15 cellular contexts compared by ENCODE assay signal in genomic region chr3:30162579-30162978, GRCh38.
A peak's percentile ranks its signal among the peaks of the same experiment; 100 is the strongest.
DNase-seq lines count a peak whose midpoint lies in the region; ATAC-seq and TF ChIP-seq lines count a peak whose summit lies in the region.
"Had no signal": no experiment of that assay in that cellular context is flagged by ENCODE, and none has a peak within 500 bp of the region (broad histone marks: within the 10 kb centered on the region; RNA-seq: fewer than 3 reads in every experiment).

No MANE protein-coding gene starts in this region.

- POLR2A ChIA-PET in AG04450 (lab: Yijun Ruan, JAX) (no interaction called here), WTC11 (lab: Charles Lee) (no interaction called here)
- POLR2A ChIA-PET in CD8-positive, alpha-beta memory T cell (lab: Charles Lee), result no interaction called here

- peaks cover under 1% of the 10 kb centered on the region; the same call in 1 of the 2 replicates for H3K4me1 Mint-ChIP-seq in WTC11
- no peaks in the 10 kb centered on the region for H3K4me1 Mint-ChIP-seq in CD8-positive, alpha-beta memory T cell
- H3K4me1 Mint-ChIP-seq: B cell had no signal

- peaks cover 0 to 26% (median 11%) of the 10 kb centered on the region in 12 donors for H3K4me1 ChIP-seq in heart left ventricle
- H3K4me1 ChIP-seq in CD8-positive, alpha-beta memory T cell (ENCODE audit: insufficient read depth, low read length), result no peaks in the 10 kb centered on the region
- H3K4me1 ChIP-seq: esophagus squamous epithelium had no signal

- H3K27ac ChIP-seq in AG04450 (ENCODE audit: low read depth, low read length), result no peak overlapping the region
- no peak overlapping the region for H3K27ac ChIP-seq in heart left ventricle
- H3K27ac ChIP-seq in CD8-positive, alpha-beta memory T cell (ENCODE audit: low read depth, low read length), result no peak overlapping the region
- H3K27ac ChIP-seq: esophagus squamous epithelium, thoracic aorta, VCaP had no signal

- no peak overlapping the region for H3K27ac Mint-ChIP-seq in WTC11
- no peak overlapping the region for H3K27ac Mint-ChIP-seq in CD8-positive, alpha-beta memory T cell
- H3K27ac Mint-ChIP-seq: B cell had no signal

- intact Hi-C loops in heart left ventricle (cut with DNase I), result loop anchor here in 1 of 10 donors (5.0 kb wide), 1 partner anchor 35 kb away; no protein-coding TSS in a partner anchor

- in situ Hi-C loops in astrocyte of the spinal cord (cut with HindIII; ENCODE audit: low sequenced_read_pairs), result no loop called here

- H3K27me3 ChIP-seq in AG04450 (ENCODE audit: control insufficient read depth, insufficient read depth, low read length) (no peaks in the 10 kb centered on the region), heart left ventricle (no peaks in the 10 kb centered on the region)
- no peaks in the 10 kb centered on the region for H3K27me3 ChIP-seq in CD8-positive, alpha-beta memory T cell (ENCODE audit: insufficient read depth, low read length, poor library complexity, severe bottlenecking)
- H3K27me3 ChIP-seq: esophagus squamous epithelium had no signal

- TF ChIP-seq CTCF in AG04450 (IDR thresholded peaks at IDR 0.05; ENCODE audit: low read depth, low read length) (no peak), HFF-Myc (IDR thresholded peaks at IDR 0.05; ENCODE audit: low read depth, low read length, missing control alignments) (no peak), astrocyte of the spinal cord (IDR thresholded peaks at IDR 0.05; ENCODE audit: low read depth, low read length) (no peak), heart left ventricle (IDR thresholded peaks at IDR 0.05) (no peak), WTC11 (IDR thresholded peaks at IDR 0.05) (no peak)

- DNase-seq in AG04450 (ENCODE audit: low read depth, low spot score) (peak; percentile 54), HFF-Myc (ENCODE audit: extremely low read depth, low read depth) (peak; percentile 66), astrocyte of the spinal cord (ENCODE audit: low read depth, low spot score) (peak; percentile 88), hepatic stellate cell (ENCODE audit: low spot score) (peak; percentile 2), activated T-cell treated with anti-CD3 and anti-CD28 coated beads for 4 hours (no peak), heart left ventricle (no peak), WTC11 (ENCODE audit: low spot score) (no peak)
- DNase-seq in CD8-positive, alpha-beta memory T cell, result no peak
- DNase-seq: cerebellar nuclear complex, esophagus squamous epithelium, H7, NCI-H345 had no signal

- peaks cover 11% of the 10 kb centered on the region; the same call in 1 of the 2 replicates for H3K9me3 Mint-ChIP-seq in WTC11
- H3K9me3 Mint-ChIP-seq in CD8-positive, alpha-beta memory T cell, result no peaks in the 10 kb centered on the region

- H3K4me3 ChIP-seq in AG04450 (ENCODE audit: low read depth, low read length) (no peak overlapping the region), HFF-Myc (replicated peaks; ENCODE audit: low read depth, low read length) (no peak overlapping the region), astrocyte of the spinal cord (ENCODE audit: low read depth, low read length) (no peak overlapping the region), heart left ventricle (no peak overlapping the region)
- H3K4me3 ChIP-seq in CD8-positive, alpha-beta memory T cell (ENCODE audit: low read length), result no peak overlapping the region
- H3K4me3 ChIP-seq: esophagus squamous epithelium, thoracic aorta had no signal

- H3K4me3 Mint-ChIP-seq in WTC11, result no peak overlapping the region
- H3K4me3 Mint-ChIP-seq in CD8-positive, alpha-beta memory T cell, result no peak overlapping the region
- H3K4me3 Mint-ChIP-seq: B cell had no signal

- no peak for TF ChIP-seq POLR2A in heart left ventricle (IDR thresholded peaks at IDR 0.05)

- H3K27me3 Mint-ChIP-seq in WTC11 (ENCODE audit: low read depth), result no peaks in the 10 kb centered on the region
- peaks cover 0 to 3% of the 10 kb centered on the region in 2 donors for H3K27me3 Mint-ChIP-seq in CD8-positive, alpha-beta memory T cell
- H3K27me3 Mint-ChIP-seq: B cell had no signal

- H3K36me3 Mint-ChIP-seq in WTC11, result 0 out of 2 replicates have a peak, but pooled peaks cover 2% of the 10 kb centered on the region
- no peaks in the 10 kb centered on the region for H3K36me3 Mint-ChIP-seq in CD8-positive, alpha-beta memory T cell

- no peaks in the 10 kb centered on the region for H3K36me3 ChIP-seq in heart left ventricle
- no peaks in the 10 kb centered on the region for H3K36me3 ChIP-seq in CD8-positive, alpha-beta memory T cell (ENCODE audit: insufficient read depth, low read length)
- H3K36me3 ChIP-seq: esophagus squamous epithelium, thoracic aorta had no signal

- 72 to 84% (median 80%) methylated on average over 3 of the region's 3 CpGs for WGBS in heart left ventricle, 4 donors

- CTCF ChIA-PET in AG04450 (lab: Charles Lee) (interaction anchor here (0.5 to 2.5 kb wide), 2 partner anchors 36 to 531 kb away, joined by 10 to 12 read pairs; no protein-coding TSS in a partner anchor), WTC11 (lab: Charles Lee) (interaction anchor here (1.6 kb wide), 1 partner anchor 37 kb away, joined by 3 read pairs; no protein-coding TSS in a partner anchor)
- CTCF ChIA-PET in CD8-positive, alpha-beta memory T cell (lab: Charles Lee), result no interaction called here

- ATAC-seq in heart left ventricle (no peak), WTC11 (no peak)

- H3K9me3 ChIP-seq in AG04450 (ENCODE audit: control insufficient read depth, insufficient read depth, low read length), result peaks cover 2% of the 10 kb centered on the region; the same call in 1 of the 2 replicates
- peaks cover 0 to 10% (median 0%) of the 10 kb centered on the region in 12 donors for H3K9me3 ChIP-seq in heart left ventricle
- H3K9me3 ChIP-seq in CD8-positive, alpha-beta memory T cell (ENCODE audit: low read length), result no peaks in the 10 kb centered on the region
- H3K9me3 ChIP-seq: esophagus squamous epithelium, thoracic aorta had no signal

TF ChIP-seq in WTC11, 78 proteins besides CTCF, POLR2A, EP300 and RAD21:
- TF ChIP-seq ZNF281 (CRISPR knock-in tag; IDR thresholded peaks at IDR 0.05), result no peak
- no peak for TF ChIP-seq NFYB (CRISPR knock-in tag; conservative IDR thresholded peaks at IDR 0.05; ENCODE audit: low read depth)
- no peak for TF ChIP-seq ZNF317 (CRISPR knock-in tag; IDR thresholded peaks at IDR 0.05; ENCODE audit: borderline replicate concordance, low read depth)
- TF ChIP-seq CBFB (CRISPR knock-in tag; IDR thresholded peaks at IDR 0.05; ENCODE audit: low read depth), result no peak
- TF ChIP-seq MLX (CRISPR knock-in tag; IDR thresholded peaks at IDR 0.05), result no peak
- no peak for TF ChIP-seq JUN (CRISPR knock-in tag; IDR thresholded peaks at IDR 0.05)
- TF ChIP-seq OVOL2 (CRISPR knock-in tag; IDR thresholded peaks at IDR 0.05; ENCODE audit: borderline replicate concordance), result no peak
- no peak for TF ChIP-seq ZNF263 (CRISPR knock-in tag; IDR thresholded peaks at IDR 0.05; ENCODE audit: low read depth)
- TF ChIP-seq SOX15 (CRISPR knock-in tag; IDR thresholded peaks at IDR 0.05), result no peak
- no peak for TF ChIP-seq CREB1 (CRISPR knock-in tag; IDR thresholded peaks at IDR 0.05)
- no peak for TF ChIP-seq CREM (CRISPR knock-in tag; IDR thresholded peaks at IDR 0.05)
- TF ChIP-seq TCF7 (CRISPR knock-in tag; IDR thresholded peaks at IDR 0.05; ENCODE audit: low read depth), result no peak
- TF ChIP-seq NFATC4 (CRISPR knock-in tag; IDR thresholded peaks at IDR 0.05), result no peak

Comparison
In these comparisons a context has a peak if more than half of its experiments do, and no peak if none do; other contexts are left out.
1. DNase-seq: peak in AG04450 (single experiment), HFF-Myc (single experiment), astrocyte of the spinal cord (single experiment) and hepatic stellate cell (single experiment); none in activated T-cell treated with anti-CD3 and anti-CD28 coated beads for 4 hours (single experiment), heart left ventricle (0 of 5), WTC11 (single experiment) and CD8-positive, alpha-beta memory T cell (0 of 5).